26 cellular contexts compared by ENCODE assay signal in genomic region chr18:55369346-55369745, GRCh38.
"Had no signal": no experiment of that assay in that cellular context is flagged by ENCODE, and none has a peak within 500 bp of the region (broad histone marks: within the 10 kb centered on the region; RNA-seq: fewer than 3 reads in every experiment).

No MANE protein-coding gene starts in this region.

- H3K4me1 ChIP-seq: stomach, suprapubic skin, testis, thyroid gland, tibial artery, tibial nerve, transverse colon, upper lobe of left lung, upper lobe of right lung, uterus, vagina had no signal

- ATAC-seq: stimulated activated effector memory CD8-positive, alpha-beta T cell treated with anti-CD3 and anti-CD28 coated beads, Interleukin-12 subunit alpha, Interleukin-12 subunit beta, amount 100 ng/mL, for 72 hours; stimulated activated memory B cell treated with anti-CD40 and anti-IgM and Interleukin-4, amounts not matched to agents 10 μg/mL and 1 μg/mL and 100 μg/mL, for 72 hours; stimulated activated naive B cell treated with anti-CD40 and anti-IgM and Interleukin-4, amounts not matched to agents 10 μg/mL and 1 μg/mL and 100 μg/mL, for 72 hours; stimulated activated naive CD8-positive, alpha-beta T cell treated with anti-CD3 and anti-CD28 coated beads, Interleukin-15, amount 100 ng/mL, for 72 hours; stimulated activated naive CD8-positive, alpha-beta T cell treated with anti-CD3 and anti-CD28 coated beads, Interleukin-15, Interleukin-2, amounts not matched to agents 100 U/mL and 50 U/mL, for 24 hours; upper lobe of right lung had no signal

- H3K36me3 ChIP-seq: stomach, suprapubic skin, thoracic aorta, thyroid gland, tibial artery, tibial nerve, transverse colon, upper lobe of left lung, upper lobe of right lung, uterus, vagina had no signal

- H3K27ac ChIP-seq: stomach, suprapubic skin, testis, thoracic aorta, thyroid gland, tibial artery, tibial nerve, transverse colon, upper lobe of left lung, upper lobe of right lung, uterus, vagina had no signal

- H3K27me3 ChIP-seq: stomach, suprapubic skin, testis, thyroid gland, tibial artery, tibial nerve, transverse colon, upper lobe of left lung, upper lobe of right lung, uterus, vagina had no signal

- DNase-seq: stimulated activated CD4-positive, alpha-beta T cell treated with anti-CD3 and anti-CD28 coated beads, Interleukin-2, amount 100 ng/mL, for 48 hours; stimulated activated CD4-positive, alpha-beta T cell treated with anti-CD3 and anti-CD28 coated beads, Interleukin-4, amount 100 ng/mL, for 1 hour; stimulated activated CD4-positive, alpha-beta T cell treated with anti-CD3 and anti-CD28 coated beads, Interleukin-4, amount 100 ng/mL, for 24 hours; stimulated activated CD4-positive, alpha-beta T cell treated with anti-CD3 and anti-CD28 coated beads, Interleukin-4, amount 100 ng/mL, for 4 hours; stimulated activated CD8-positive, alpha-beta memory T cell treated with anti-CD3 and anti-CD28 coated beads, Interleukin-4, amount 100 ng/mL, for 48 hours; stimulated activated naive B cell treated with anti-CD40 and anti-IgM and Interleukin-4, amounts not matched to agents 10 μg/mL and 1 μg/mL and 100 μg/mL, for 72 hours; stimulated activated naive CD4-positive, alpha-beta T cell; stimulated activated naive CD4-positive, alpha-beta T cell treated with Interleukin-2 at 50 U/mL for 16 hours; stimulated activated naive CD8-positive, alpha-beta T cell treated with anti-CD3 and anti-CD28 coated beads, Interleukin-15, amount 100 ng/mL, for 72 hours; stimulated activated naive CD8-positive, alpha-beta T cell treated with anti-CD3 and anti-CD28 coated beads, Interleukin-15, Interleukin-2, amounts not matched to agents 100 U/mL and 50 U/mL, for 24 hours; stomach; substantia nigra; testis; thyroid gland; tibial artery; transverse colon; trophoblast cell; upper lobe of left lung; upper lobe of right lung; uterus had no signal

- H3K9me3 ChIP-seq: suprapubic skin, testis, thyroid gland, transverse colon, upper lobe of left lung, uterus, vagina had no signal

- H3K4me3 ChIP-seq: stomach, suprapubic skin, testis, thoracic aorta, thyroid gland, tibial artery, tibial nerve, transverse colon, upper lobe of left lung, upper lobe of right lung, uterus, vagina had no signal
